In the genomic region with DNA sequence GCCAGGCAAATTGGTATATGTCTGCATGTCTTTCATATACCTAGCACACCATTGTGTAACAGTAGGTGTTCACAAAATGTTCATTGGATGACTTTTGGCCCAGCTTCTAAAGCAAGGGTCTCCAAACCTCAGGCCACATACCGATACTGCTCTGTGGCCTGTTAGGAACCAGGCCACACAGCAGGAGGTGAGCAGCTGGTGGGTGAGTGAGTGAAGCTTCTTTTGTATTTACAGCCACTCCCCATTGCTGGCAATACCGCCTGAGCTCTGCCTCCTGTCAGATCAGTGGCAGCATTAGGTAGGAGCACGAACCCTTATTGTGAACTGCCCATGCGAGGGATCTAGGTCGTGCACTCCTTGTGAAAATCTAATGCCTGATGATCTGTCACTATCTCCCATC, we compare ENCODE assay signal across 27 cellular contexts.
"Had no signal": no experiment of that assay in that cellular context is flagged by ENCODE, and none has a peak within 500 bp of the region (broad histone marks: within the 10 kb centered on the region; RNA-seq: fewer than 3 reads in every experiment).

No MANE protein-coding gene starts in this region.

- ATAC-seq: Panc1, Right ventricle myocardium inferior had no signal

- H3K9me3 ChIP-seq: SJSA1, SK-N-SH had no signal

- DNase-seq: Karpas-422, KBM-7, MM.1S, MV-4-11, NCI-H1092, NCI-H1105, NCI-H1417 treated with DMSO at 0.1 percent for 48 hours, NCI-H1436 treated with DMSO at 0.1 percent for 48 hours, NCI-H1694 treated with DMSO at 0.1 percent for 48 hours, NCI-H187 treated with DMSO at 0.1 percent for 48 hours, NCI-H2029, NCI-H2081, NCI-H2171 treated with DMSO at 0.1 percent for 48 hours, NCI-H2227 treated with DMSO at 0.1 percent for 48 hours, NCI-H345, NCI-H446, NCI-H510A treated with DMSO at 0.1 percent for 48 hours, NCI-H524 treated with DMSO at 0.1 percent for 48 hours, NCI-H526 treated with DMSO at 0.1 percent for 48 hours, NCI-H774, PC-9, SHP77 treated with DMSO at 0.1 percent for 48 hours, SK-N-SH, SW 1271 had no signal

- H3K27me3 ChIP-seq: SJSA1 had no signal

- H3K36me3 ChIP-seq: SJSA1 had no signal

- H3K4me3 ChIP-seq: PC-9, SJSA1 had no signal
